In genomic region chr6:142412241-142412640, GRCh38 we compare ENCODE assay signal across 27 cellular contexts.
DNase-seq lines count a peak whose midpoint lies in the region; ATAC-seq and TF ChIP-seq lines count a peak whose summit lies in the region.
"Had no signal": no experiment of that assay in that cellular context is flagged by ENCODE, and none has a peak within 500 bp of the region (broad histone marks: within the 10 kb centered on the region; RNA-seq: fewer than 3 reads in every experiment).

No MANE protein-coding gene starts in this region.

- H3K27ac ChIP-seq in RWPE2 (ENCODE audit: poor library complexity, severe bottlenecking), result peak overlapping the region; percentile 88
- H3K27ac ChIP-seq: 22Rv1, ascending aorta, colonic mucosa, SK-N-MC had no signal

- TF ChIP-seq CTCF in RWPE2 (IDR thresholded peaks at IDR 0.05; ENCODE audit: poor library complexity, severe bottlenecking) (no peak), fibroblast of villous mesenchyme (IDR thresholded peaks at IDR 0.05; ENCODE audit: insufficient read depth, low read depth, low read length) (no peak)

- H3K4me3 ChIP-seq in RWPE2 (ENCODE audit: severe bottlenecking) (no peak overlapping the region), fibroblast of villous mesenchyme (ENCODE audit: low read depth, low read length) (no peak overlapping the region)
- H3K4me3 ChIP-seq: ascending aorta, colonic mucosa, MG63, SK-N-MC had no signal

- peaks cover 71% of the 10 kb centered on the region for H3K36me3 ChIP-seq in RWPE2 (ENCODE audit: low read depth)
- H3K36me3 ChIP-seq: ascending aorta, colonic mucosa, MG63 had no signal

- DNase-seq in NCI-H1417 (lab: John Stamatoyannopoulos, UW) (peak in 2 of 3 experiments; percentile 40 to 86), NCI-H1417 treated with DMSO at 0.1 percent for 48 hours (lab: John Stamatoyannopoulos, UW) (no peak), RWPE2 (ENCODE audit: low spot score) (no peak), fibroblast of villous mesenchyme (ENCODE audit: low read depth) (peak; percentile 28), superior temporal gyrus (ENCODE audit: extremely low spot score) (no peak), 8988T (no peak), glomerular visceral epithelial cell (ENCODE audit: extremely low spot score) (no peak)
- DNase-seq: activated CD4-positive, alpha-beta T cell treated with anti-CD3 and anti-CD28 coated beads, Interleukin-2, amount 50 U/mL, for 4 hours; activated CD8-positive, alpha-beta memory T cell treated with anti-CD3 and anti-CD28 coated beads, Interleukin-2, amount 10 ng/mL, durations not matched to agents 7 days and 5 days; activated gamma-delta T cell treated with Interleukin-2 at 50 U/mL for 16 hours; activated T-cell treated with anti-CD3 and anti-CD28 coated beads, Interleukin-2, amount 50 U/mL, for 4 hours; colonic mucosa; DMS79; effector CD8-positive, alpha-beta T cell; glutamatergic neuron; KBM-7; MG63; NCI-H1105 treated with DMSO at 0.1 percent for 48 hours; posterior cingulate gyrus; stimulated activated CD4-positive, alpha-beta T cell treated with anti-CD3 and anti-CD28 coated beads, Interleukin-4, amount 100 ng/mL, for 4 hours; T-helper 17 cell had no signal

- no peaks in the 10 kb centered on the region for H3K27me3 ChIP-seq in RWPE2 (ENCODE audit: insufficient read depth, poor library complexity, severe bottlenecking)
- H3K27me3 ChIP-seq: ascending aorta, colonic mucosa, MG63 had no signal

- ATAC-seq in RWPE2 (ENCODE audit: low read depth) (no peak), HG03378 (IDR thresholded peaks at IDR 0.05; ENCODE audit: unreplicated experiment) (no peak)
- ATAC-seq: activated CD4-positive, CD25-positive, alpha-beta regulatory T cell treated with anti-CD3 and anti-CD28 coated beads, Interleukin-2, amount 50 U/mL, for 24 hours; activated CD8-positive, alpha-beta memory T cell treated with anti-CD3 and anti-CD28 coated beads, Interleukin-2, amount 10 ng/mL, durations not matched to agents 7 days and 5 days; activated T-cell treated with anti-CD3 and anti-CD28 coated beads, Interleukin-2, amount 50 U/mL, for 4 hours; sciatic nerve; T-helper 17 cell had no signal

- H3K4me1 ChIP-seq in RWPE2 (ENCODE audit: insufficient read depth, poor library complexity, severe bottlenecking), result peaks cover 20% of the 10 kb centered on the region
- H3K4me1 ChIP-seq: ascending aorta, colonic mucosa had no signal

- no peaks in the 10 kb centered on the region for H3K9me3 ChIP-seq in RWPE2 (ENCODE audit: severe bottlenecking)
- H3K9me3 ChIP-seq: ascending aorta, colonic mucosa, MG63 had no signal

Comparison
In these comparisons a context has a peak if more than half of its experiments do, and no peak if none do; other contexts are left out.
1. DNase-seq: peak in NCI-H1417 (2 of 3) and fibroblast of villous mesenchyme (single experiment); none in NCI-H1417 treated with DMSO at 0.1 percent for 48 hours (single experiment), RWPE2 (single experiment), superior temporal gyrus (single experiment), 8988T (single experiment) and glomerular visceral epithelial cell (single experiment).